In the genomic region with DNA sequence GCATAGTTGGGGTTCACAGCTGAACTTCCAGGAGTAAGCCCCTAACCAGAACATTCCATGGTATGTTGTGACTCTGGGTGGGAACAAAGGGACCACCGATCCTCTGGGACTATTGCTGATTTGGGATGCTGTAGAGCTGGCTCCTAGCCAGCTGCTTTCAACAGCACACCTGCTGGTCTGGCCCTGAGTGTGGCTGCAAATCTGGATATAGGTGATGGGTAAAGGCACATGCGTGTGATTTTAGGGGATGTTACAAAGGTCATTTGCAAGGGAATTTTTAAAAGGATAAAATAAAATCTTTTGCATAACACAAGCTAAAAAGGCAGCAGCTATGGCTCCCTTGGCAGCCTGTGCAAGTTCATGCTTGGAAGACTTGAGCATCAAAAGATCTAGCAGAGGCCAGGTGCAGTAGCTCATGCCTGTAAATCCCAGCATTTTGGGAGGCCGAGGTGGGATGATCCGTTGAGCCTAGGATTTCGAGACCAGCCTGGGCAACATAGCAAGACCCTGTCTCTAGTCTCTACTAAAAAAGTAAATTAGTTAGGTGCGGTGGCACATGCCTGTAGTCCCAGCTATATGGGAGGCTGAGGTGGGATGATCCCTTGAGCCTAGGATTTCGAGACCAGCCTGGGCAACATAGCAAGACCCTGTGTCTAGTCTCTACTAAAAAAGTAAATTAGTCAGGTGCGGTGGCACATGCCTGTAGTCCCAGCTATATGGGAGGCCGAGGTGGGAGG, we compare ENCODE assay signal across 10 cellular contexts. TPM values are rescaled to one million over a fixed set of nuclear protein-coding genes. Genes with fewer than 3 reads are reported as not detected.
DNase-seq lines count a peak whose midpoint lies in the region; ATAC-seq and TF ChIP-seq lines count a peak whose summit lies in the region.
"Had no signal": no experiment of that assay in that cellular context is flagged by ENCODE, and none has a peak within 500 bp of the region (broad histone marks: within the 10 kb centered on the region; RNA-seq: fewer than 3 reads in every experiment).

No MANE protein-coding gene starts in this region.

- H3K4me3 ChIP-seq in fibroblast of villous mesenchyme (ENCODE audit: low read depth, low read length) = peak overlapping the region; percentile 88

- H3K4me3 Mint-ChIP-seq in progenitor cell of endocrine pancreas (ENCODE audit: low read depth) = peak overlapping the region; percentile 89

- H3K36me3 Mint-ChIP-seq in progenitor cell of endocrine pancreas (ENCODE audit: insufficient read depth) = no peaks in the 10 kb centered on the region

- no peaks in the 10 kb centered on the region for H3K9me3 Mint-ChIP-seq in progenitor cell of endocrine pancreas (ENCODE audit: low read depth)

- no peak overlapping the region for H3K27ac Mint-ChIP-seq in progenitor cell of endocrine pancreas

- H3K27me3 Mint-ChIP-seq in progenitor cell of endocrine pancreas = peaks cover 11% of the 10 kb centered on the region

- no peak for ATAC-seq in HG03469 (IDR thresholded peaks at IDR 0.05; ENCODE audit: unreplicated experiment)

- TF ChIP-seq CTCF in fibroblast of villous mesenchyme (IDR thresholded peaks at IDR 0.05; ENCODE audit: insufficient read depth, low read depth, low read length) (no peak), progenitor cell of endocrine pancreas (IDR thresholded peaks at IDR 0.05; ENCODE audit: unreplicated experiment) (no peak)

- H3K4me1 Mint-ChIP-seq in progenitor cell of endocrine pancreas (ENCODE audit: low read depth) = peaks cover 14% of the 10 kb centered on the region

- peak; percentile 61 for DNase-seq in COLO668 (lab: John Stamatoyannopoulos, UW; ENCODE audit: unreplicated experiment)
- peak; percentile 39 for DNase-seq in NCI-H345 (lab: John Stamatoyannopoulos, UW)
- DNase-seq in fibroblast of villous mesenchyme (ENCODE audit: low read depth) = no peak
- no peak for DNase-seq in progenitor cell of endocrine pancreas (ENCODE audit: low spot score, unreplicated experiment)
- no peak for DNase-seq in GM03348 (ENCODE audit: low spot score)
- DNase-seq in MV-4-11 (lab: John Stamatoyannopoulos, UW) = no peak
- DNase-seq in HPDE6-E6E7 (ENCODE audit: extremely low spot score) = no peak
- DNase-seq: activated T-cell treated with anti-CD3 and anti-CD28 coated beads for 4 hours, NCI-H1048 had no signal

RNA-seq across cellular contexts. Expression of a gene that starts 1.6 kb away (rescaled TPM):
- total RNA-seq in fibroblast of villous mesenchyme (6.8 and 13.4 TPM in 2 replicates), progenitor cell of endocrine pancreas (47.3 and 47.6 TPM in 2 replicates)

Comparison
In these comparisons a context has a peak if more than half of its experiments do, and no peak if none do; other contexts are left out.
1. DNase-seq: peak in COLO668 (single experiment) and NCI-H345 (single experiment); none in fibroblast of villous mesenchyme (single experiment), progenitor cell of endocrine pancreas (single experiment), GM03348 (single experiment), MV-4-11 (single experiment) and HPDE6-E6E7 (single experiment).